In genomic region chr6:53625315-53625714, GRCh38 we compare ENCODE assay signal across 21 cellular contexts. TPM values are rescaled to one million over a fixed set of nuclear protein-coding genes. Genes with fewer than 3 reads are reported as not detected.
A peak's percentile ranks its signal among the peaks of the same experiment; 100 is the strongest.
DNase-seq lines count a peak whose midpoint lies in the region; ATAC-seq, FAIRE-seq and TF ChIP-seq lines count a peak whose summit lies in the region.
"Had no signal": no experiment of that assay in that cellular context is flagged by ENCODE, and none has a peak within 500 bp of the region (broad histone marks: within the 10 kb centered on the region; RNA-seq: fewer than 3 reads in every experiment).

No MANE protein-coding gene starts in this region.

- no peaks in the 10 kb centered on the region for H3K36me3 Mint-ChIP-seq in naive thymus-derived CD8-positive, alpha-beta T cell
- H3K36me3 Mint-ChIP-seq: CD8-positive, alpha-beta T cell had no signal

- no peaks in the 10 kb centered on the region for H3K9me3 ChIP-seq in A549
- H3K9me3 ChIP-seq in RWPE2 (ENCODE audit: severe bottlenecking), result no peaks in the 10 kb centered on the region
- H3K9me3 ChIP-seq: BLaER1 treated with 17β-estradiol and CSF1 and Interleukin-3, amounts not matched to agents 10 nM and 100 nM; Caco-2 had no signal

- peaks cover 19% of the 10 kb centered on the region; the same call in 2 of the 3 replicates for H3K4me1 ChIP-seq in A549
- peaks cover 48% of the 10 kb centered on the region for H3K4me1 ChIP-seq in RWPE2 (ENCODE audit: insufficient read depth, poor library complexity, severe bottlenecking)

- no peak for FAIRE-seq in A549 (lab: Jason Lieb, UNC)
- FAIRE-seq in H54 (lab: Jason Lieb, UNC), result peak; percentile 41
- FAIRE-seq in islet of Langerhans (lab: Jason Lieb, UNC), result peak; percentile 69
- FAIRE-seq: A204.1, G401.6, GM12891 had no signal

- H3K27ac Mint-ChIP-seq in naive thymus-derived CD8-positive, alpha-beta T cell, result no peak overlapping the region
- H3K27ac Mint-ChIP-seq: B cell; CD4-positive, alpha-beta T cell; CD8-positive, alpha-beta T cell had no signal

- H3K36me3 ChIP-seq in RWPE2 (ENCODE audit: low read depth), result no peaks in the 10 kb centered on the region
- H3K36me3 ChIP-seq: BLaER1 treated with 17β-estradiol and CSF1 and Interleukin-3, amounts not matched to agents 10 nM and 100 nM had no signal

- H3K27me3 Mint-ChIP-seq in naive thymus-derived CD8-positive, alpha-beta T cell, result peaks cover 2 to 10% (median 3%) of the 10 kb centered on the region in 5 donors

- no peak for TF ChIP-seq EP300 in A549 (IDR thresholded peaks at IDR 0.05)

- no peak for DNase-seq in A549 (ENCODE audit: low read depth in 1 of 2, low spot score in 1 of 2)
- no peak for DNase-seq in H54 (ENCODE audit: insufficient read length, low spot score)
- no peak for DNase-seq in RWPE2 (ENCODE audit: low spot score)
- DNase-seq in NCI-H187 (lab: John Stamatoyannopoulos, UW), result no peak
- DNase-seq in naive thymus-derived CD8-positive, alpha-beta T cell, result no peak
- DNase-seq in cardiac septum (ENCODE audit: low spot score), result no peak
- DNase-seq: 8988T; AML-193; Caco-2; Calu3; CD4-positive, alpha-beta T cell; CD8-positive, alpha-beta T cell; DMS79 treated with DMSO at 0.1 percent for 48 hours; GF-D8 had no signal

- POLR2A ChIA-PET in A549 (lab: Yijun Ruan, JAX), result no interaction called here
- POLR2A ChIA-PET in naive thymus-derived CD8-positive, alpha-beta T cell (lab: Charles Lee), result no interaction called here

- no peaks in the 10 kb centered on the region for H3K27me3 ChIP-seq in RWPE2 (ENCODE audit: insufficient read depth, poor library complexity, severe bottlenecking)
- H3K27me3 ChIP-seq: BLaER1 treated with 17β-estradiol and CSF1 and Interleukin-3, amounts not matched to agents 10 nM and 100 nM had no signal

- CTCF ChIA-PET in A549 (lab: Yijun Ruan, JAX), result no interaction called here

- ATAC-seq in A549, result no peak
- ATAC-seq in RWPE2 (ENCODE audit: low read depth), result no peak
- no peak for ATAC-seq in naive thymus-derived CD8-positive, alpha-beta T cell
- ATAC-seq: CD8-positive, alpha-beta T cell had no signal

- no peak overlapping the region for H3K4me3 Mint-ChIP-seq in naive thymus-derived CD8-positive, alpha-beta T cell
- H3K4me3 Mint-ChIP-seq: B cell; CD4-positive, alpha-beta T cell; CD8-positive, alpha-beta T cell had no signal

- H3K4me2 ChIP-seq in A549, result no peak overlapping the region

- TF ChIP-seq POLR2A in A549 (IDR thresholded peaks at IDR 0.05; ENCODE audit: low read length) (no peak), H54 (IDR thresholded peaks at IDR 0.05; ENCODE audit: low read depth, low read length) (no peak)

- no peak overlapping the region for H3K4me3 ChIP-seq in A549
- no peak overlapping the region for H3K4me3 ChIP-seq in RWPE2 (ENCODE audit: severe bottlenecking)
- H3K4me3 ChIP-seq: BLaER1 treated with 17β-estradiol and CSF1 and Interleukin-3, amounts not matched to agents 10 nM and 100 nM had no signal

- intact Hi-C loops in cardiac septum (cut with DNase I), result no loop called here

- 87% methylated on average over 2 of the region's 2 CpGs for WGBS in A549 (ENCODE audit: missing lambda C conversion rate)

- no peaks in the 10 kb centered on the region for H3K4me1 Mint-ChIP-seq in naive thymus-derived CD8-positive, alpha-beta T cell
- H3K4me1 Mint-ChIP-seq: B cell had no signal

- TF ChIP-seq CTCF in A549 (IDR thresholded peaks at IDR 0.05), result no peak
- TF ChIP-seq CTCF in RWPE2 (IDR thresholded peaks at IDR 0.05; ENCODE audit: poor library complexity, severe bottlenecking), result no peak

- H3K9me3 Mint-ChIP-seq in naive thymus-derived CD8-positive, alpha-beta T cell, result no peaks in the 10 kb centered on the region
- H3K9me3 Mint-ChIP-seq: CD4-positive, alpha-beta T cell; CD8-positive, alpha-beta T cell had no signal

- H3K27ac ChIP-seq in A549 (no peak overlapping the region), RWPE2 (ENCODE audit: poor library complexity, severe bottlenecking) (peak overlapping the region; percentile 56)
- H3K27ac ChIP-seq: BLaER1 treated with 17β-estradiol and CSF1 and Interleukin-3, amounts not matched to agents 10 nM and 100 nM; C4-2B had no signal

- no peak for TF ChIP-seq RAD21 in A549 (conservative IDR thresholded peaks at IDR 0.05 in 1 of 2, IDR thresholded peaks at IDR 0.05 in 1 of 2)

TF ChIP-seq in A549, 52 proteins besides CTCF, POLR2A, EP300 and RAD21:
- no peak for TF ChIP-seq CBX8 (IDR thresholded peaks at IDR 0.05)
- TF ChIP-seq NR3C1 (IDR thresholded peaks at IDR 0.05), result no peak
- peak; percentile 44 for TF ChIP-seq MAFK (IDR thresholded peaks at IDR 0.05; ENCODE audit: partially characterized antibody)
TF ChIP-seq in A549: peak in this region for 1.

RNA-seq across cellular contexts. Expression of gene KLHL31, which starts 40.2 kb away (rescaled TPM):
- polyA plus RNA-seq in A549 (2011; rRNA removed) (0.20 and 0.32 TPM in 2 replicates), A549 (2017; fragmentation: RNase III; extraction: RNeasy Plus Mini Kit Qiagen cat#74134 plus additional on column Dnase treatment) (0.16 to 0.31 TPM (median 0.22 TPM) in 3 replicates)
- 0.08 and 0.13 TPM in 2 replicates for polyA plus RNA-seq in A549 (2012; cell fraction: cytosol; rRNA removed)
- polyA plus RNA-seq in A549 (2012; cell fraction: nucleus; rRNA removed), result 0.29 and 0.55 TPM in 2 replicates
- 0.17 and 0.34 TPM in 2 replicates for polyA minus RNA-seq in A549 (2011; rRNA and poly(A)+ RNA removed)
- under 1 TPM; 0.77 to 0.88 TPM for total RNA-seq in naive thymus-derived CD8-positive, alpha-beta T cell
- polyA plus RNA-seq in naive thymus-derived CD8-positive, alpha-beta T cell, result not detected
- 188 TPM for total RNA-seq in cardiac septum

Comparison
In these comparisons a context has a peak if more than half of its experiments do, and no peak if none do; other contexts are left out.
1. RNA of gene KLHL31, which starts 40.2 kb away (total RNA-seq): 188 TPM in cardiac septum (single experiment); 0.77 to 0.88 TPM in naive thymus-derived CD8-positive, alpha-beta T cell; every median in the first group is over 100 times any median in the second.